ENCODE assay signal across 8 cellular contexts in genomic region chrX:17242470-17242869, GRCh38.
A peak's percentile ranks its signal among the peaks of the same experiment; 100 is the strongest.
DNase-seq lines count a peak whose midpoint lies in the region; ATAC-seq and TF ChIP-seq lines count a peak whose summit lies in the region.

No MANE protein-coding gene starts in this region.

- no peaks in the 10 kb centered on the region for H3K4me1 ChIP-seq in upper lobe of left lung

- DNase-seq in natural killer cell (no peak), LHCN-M2 (ENCODE audit: low read depth) (peak; percentile 17), RPMI7951 (ENCODE audit: low read depth) (peak; percentile 44), dermis blood vessel endothelial cell (peak; percentile 63), medulla oblongata (ENCODE audit: extremely low spot score) (peak; percentile 60), upper lobe of left lung (no peak)
- DNase-seq in natural killer cell treated with Interleukin-12 subunit alpha and Interleukin-12 subunit beta and Interleukin-15 and Interleukin-18, amount 100 ng/mL, for 72 hours (ENCODE audit: low spot score): no peak
- DNase-seq in activated CD8-positive, alpha-beta memory T cell treated with anti-CD3 and anti-CD28 coated beads, Interleukin-2, amount 50 U/mL, for 48 hours: no peak

- TF ChIP-seq CTCF in natural killer cell (IDR thresholded peaks at IDR 0.05): peak; percentile 55
- TF ChIP-seq CTCF in upper lobe of left lung (IDR thresholded peaks at IDR 0.05): peak; percentile 54 to 76 (median 68)

- H3K27ac ChIP-seq in upper lobe of left lung: no peak overlapping the region

- WGBS in upper lobe of left lung, 2 donors: 17 to 25% methylated on average over 5 of the region's 5 CpGs

- no peaks in the 10 kb centered on the region for H3K9me3 Mint-ChIP-seq in natural killer cell
- no peaks in the 10 kb centered on the region for H3K9me3 Mint-ChIP-seq in natural killer cell treated with Interleukin-12 subunit alpha and Interleukin-12 subunit beta and Interleukin-15 and Interleukin-18, amount 100 ng/mL, for 72 hours

- no peaks in the 10 kb centered on the region for H3K36me3 ChIP-seq in upper lobe of left lung

- no peaks in the 10 kb centered on the region for H3K36me3 Mint-ChIP-seq in natural killer cell
- H3K36me3 Mint-ChIP-seq in natural killer cell treated with Interleukin-12 subunit alpha and Interleukin-12 subunit beta and Interleukin-15 and Interleukin-18, amount 100 ng/mL, for 72 hours: no peaks in the 10 kb centered on the region

- TF ChIP-seq EP300 in upper lobe of left lung (IDR thresholded peaks at IDR 0.05): no peak

- no peak for TF ChIP-seq POLR2A in upper lobe of left lung (IDR thresholded peaks at IDR 0.05)

- no peaks in the 10 kb centered on the region for H3K4me1 Mint-ChIP-seq in natural killer cell
- H3K4me1 Mint-ChIP-seq in natural killer cell treated with Interleukin-12 subunit alpha and Interleukin-12 subunit beta and Interleukin-15 and Interleukin-18, amount 100 ng/mL, for 72 hours (ENCODE audit: low read depth in 2 of 2): no peaks in the 10 kb centered on the region

- no peak overlapping the region for H3K4me3 Mint-ChIP-seq in natural killer cell
- H3K4me3 Mint-ChIP-seq in natural killer cell treated with Interleukin-12 subunit alpha and Interleukin-12 subunit beta and Interleukin-15 and Interleukin-18, amount 100 ng/mL, for 72 hours: no peak overlapping the region

- H3K4me3 ChIP-seq in upper lobe of left lung: no peak overlapping the region

- H3K27ac Mint-ChIP-seq in natural killer cell: no peak overlapping the region
- H3K27ac Mint-ChIP-seq in natural killer cell treated with Interleukin-12 subunit alpha and Interleukin-12 subunit beta and Interleukin-15 and Interleukin-18, amount 100 ng/mL, for 72 hours: no peak overlapping the region

- H3K27me3 ChIP-seq in upper lobe of left lung: no peaks in the 10 kb centered on the region

- no peaks in the 10 kb centered on the region for H3K9me3 ChIP-seq in upper lobe of left lung

- intact Hi-C loops in natural killer cell (cut with micrococcal nuclease): loop anchor here (1.0 kb wide), 1 partner anchor 448 kb away; no protein-coding TSS in a partner anchor

- ATAC-seq in natural killer cell (peak in 1 of 3 donors; percentile 49), upper lobe of left lung (ENCODE audit: low FRiP score in 2 of 2) (peak in 1 of 2 donors; percentile 54)
- ATAC-seq in natural killer cell treated with Interleukin-12 subunit alpha and Interleukin-12 subunit beta and Interleukin-15 and Interleukin-18, amount 100 ng/mL, for 72 hours: no peak

- peaks cover 0 to 14% of the 10 kb centered on the region in 2 donors for H3K27me3 Mint-ChIP-seq in natural killer cell (ENCODE audit: low read depth in 2 of 2)
- peaks cover 0 to 11% of the 10 kb centered on the region in 2 donors for H3K27me3 Mint-ChIP-seq in natural killer cell treated with Interleukin-12 subunit alpha and Interleukin-12 subunit beta and Interleukin-15 and Interleukin-18, amount 100 ng/mL, for 72 hours

Comparison
In these comparisons a context has a peak if more than half of its experiments do, and no peak if none do; other contexts are left out.
1. DNase-seq: peak in LHCN-M2 (single experiment), RPMI7951 (single experiment), dermis blood vessel endothelial cell (single experiment) and medulla oblongata (single experiment); none in natural killer cell (single experiment), natural killer cell treated with Interleukin-12 subunit alpha and Interleukin-12 subunit beta and Interleukin-15 and Interleukin-18, amount 100 ng/mL, for 72 hours (single experiment), upper lobe of left lung (0 of 2) and activated CD8-positive, alpha-beta memory T cell treated with anti-CD3 and anti-CD28 coated beads, Interleukin-2, amount 50 U/mL, for 48 hours (single experiment).